Comparison of ENCODE assay signal across 8 cellular contexts in the genomic region with DNA sequence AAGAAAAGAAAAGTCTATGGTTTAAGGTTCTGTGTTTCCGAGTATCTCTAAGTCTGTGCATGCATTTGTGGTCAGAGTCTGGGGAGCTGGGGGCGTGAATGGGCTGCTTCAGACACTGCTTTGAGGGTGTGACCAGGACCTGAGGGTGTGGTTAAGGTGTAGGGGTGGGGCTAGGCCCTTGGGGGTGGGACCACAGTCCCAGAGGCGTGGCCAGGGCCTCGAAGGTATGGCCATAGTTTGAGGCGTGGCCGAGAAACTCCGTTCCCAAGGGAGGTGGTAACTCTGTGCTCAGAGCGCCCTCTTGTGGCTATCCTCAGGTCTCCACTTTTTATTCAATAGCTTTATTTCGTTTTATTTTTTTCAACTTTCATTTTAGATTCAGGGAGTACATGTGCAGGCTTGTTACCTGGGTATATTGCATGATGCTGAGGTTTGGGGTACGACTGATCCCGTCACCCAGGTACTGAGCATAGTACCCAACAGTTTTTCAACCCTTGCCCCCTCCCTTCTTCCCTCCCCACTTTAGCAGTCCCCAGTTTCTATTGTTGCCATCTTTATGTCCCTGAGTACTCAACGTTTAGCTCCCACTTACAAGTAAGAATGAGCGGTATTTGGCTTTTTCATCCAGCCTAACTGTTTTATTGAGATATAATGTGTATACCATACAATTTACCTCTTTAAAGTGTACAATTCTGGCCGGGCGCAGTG. TPM values are rescaled to one million over a fixed set of nuclear protein-coding genes. Genes with fewer than 3 reads are reported as not detected.
DNase-seq lines count a peak whose midpoint lies in the region; ATAC-seq and TF ChIP-seq lines count a peak whose summit lies in the region.

No MANE protein-coding gene starts in this region.

- no TSS peak for BruUV-seq in Caco-2 (replicated peaks; lab: Mats Ljungman, UMichigan)

- peak; percentile 97 for ATAC-seq in GM21390 (IDR thresholded peaks at IDR 0.05; ENCODE audit: unreplicated experiment)
- peak; percentile 96 for ATAC-seq in effector memory CD8-positive, alpha-beta T cell (replicated peaks)

- H3K27me3 ChIP-seq in Caco-2 (replicated peaks; ENCODE audit: control insufficient read depth, insufficient read depth, low read length), result no peaks in the 10 kb centered on the region

- intact Hi-C loops in Caco-2 (cut with micrococcal nuclease; ENCODE audit: unreplicated experiment), result loop anchor here (1.0 to 5.0 kb wide), 7 partner anchors 24 to 258 kb away; no protein-coding TSS in a partner anchor

- H3K27ac Mint-ChIP-seq in Caco-2 (ENCODE audit: unreplicated experiment), result no peak overlapping the region
- H3K27ac Mint-ChIP-seq in effector memory CD8-positive, alpha-beta T cell, result peak overlapping the region; percentile 53 to 90

- DNase-seq in Caco-2 (peak; percentile 97 to 98), HT-29 (ENCODE audit: low spot score) (peak; percentile 100), mesenteric fat pad (ENCODE audit: low spot score) (peak; percentile 94)
- DNase-seq in NK-92 treated with Interleukin-12 subunit alpha and Interleukin-12 subunit beta, amount 100 ng/mL, for 24 hours (lab: John Stamatoyannopoulos, UW), result peak; percentile 96
- peak; percentile 94 to 98 for DNase-seq in activated CD8-positive, alpha-beta memory T cell treated with anti-CD3 and anti-CD28 coated beads for 1 hour (ENCODE audit: extremely low read depth in 1 of 2, low read depth in 1 of 2)
- peak; percentile 97 to 98 (median 98) for DNase-seq in effector memory CD8-positive, alpha-beta T cell
- DNase-seq in stimulated activated CD8-positive, alpha-beta memory T cell treated with anti-CD3 and anti-CD28 coated beads, Interleukin-2, amount 100 ng/mL, for 1 hour (ENCODE audit: low read depth in 2 of 2), result peak; percentile 96 to 98

- peak; percentile 66 to 95 for TF ChIP-seq CTCF in Caco-2 (IDR thresholded peaks at IDR 0.05; ENCODE audit: insufficient read depth in 1 of 2, low read depth in 1 of 2, low read length in 1 of 2, severe bottlenecking in 1 of 2, unreplicated experiment in 1 of 2)

- no peaks in the 10 kb centered on the region for H3K4me1 Mint-ChIP-seq in Caco-2 (ENCODE audit: low read depth, unreplicated experiment)
- peaks cover 9 to 14% of the 10 kb centered on the region in 2 donors for H3K4me1 Mint-ChIP-seq in effector memory CD8-positive, alpha-beta T cell (ENCODE audit: low read depth in 2 of 2)

- no peaks in the 10 kb centered on the region for H3K9me3 Mint-ChIP-seq in Caco-2 (ENCODE audit: unreplicated experiment)
- no peaks in the 10 kb centered on the region for H3K9me3 Mint-ChIP-seq in effector memory CD8-positive, alpha-beta T cell

- CTCF ChIA-PET in Caco-2 (lab: Charles Lee), result interaction anchor here (0.5 to 3.2 kb wide), 41 partner anchors 12 to 1243 kb away, joined by 3 to 206 read pairs (median 5); a partner anchor contains a TSS

- H3K36me3 Mint-ChIP-seq in Caco-2 (ENCODE audit: insufficient read depth, unreplicated experiment), result peaks cover 5% of the 10 kb centered on the region
- H3K36me3 Mint-ChIP-seq in effector memory CD8-positive, alpha-beta T cell (ENCODE audit: insufficient read depth), result peaks cover 12% of the 10 kb centered on the region

- no peaks in the 10 kb centered on the region for H3K27me3 Mint-ChIP-seq in Caco-2 (ENCODE audit: insufficient read depth, unreplicated experiment)
- no peaks in the 10 kb centered on the region for H3K27me3 Mint-ChIP-seq in effector memory CD8-positive, alpha-beta T cell

- peak overlapping the region; percentile 6 for H3K4me3 Mint-ChIP-seq in Caco-2 (ENCODE audit: unreplicated experiment)
- peak overlapping the region; percentile 45 to 63 for H3K4me3 Mint-ChIP-seq in effector memory CD8-positive, alpha-beta T cell

- no peaks in the 10 kb centered on the region for H3K36me3 ChIP-seq in Caco-2 (ENCODE audit: control insufficient read depth, insufficient read depth, low read length)

- POLR2A ChIA-PET in Caco-2 (lab: Charles Lee), result interaction anchor here (0.6 to 1.5 kb wide), 8 partner anchors 27 to 339 kb away, joined by 3 to 12 read pairs (median 4); a partner anchor contains a TSS

- H3K4me3 ChIP-seq in Caco-2 (ENCODE audit: low read depth, low read length), result no peak overlapping the region

- H3K4me1 ChIP-seq in Caco-2, result peaks cover 2% of the 10 kb centered on the region

- H3K9me3 ChIP-seq in Caco-2, result no peaks in the 10 kb centered on the region

RNA-seq across cellular contexts. Expression of a gene that starts 7.0 kb away (rescaled TPM):
- total RNA-seq in Caco-2 (2022) (42.3 and 43.6 TPM in 2 replicates), mesenteric fat pad (not detected)
- 79.7 and 93.2 TPM in 2 replicates for total RNA-seq in HT-29 (2014; rRNA removed; shearing (Covaris generic))

RNA-seq across cellular contexts. Expression of a gene that starts 22.2 kb away (rescaled TPM):
- 15.5 and 21.3 TPM in 2 replicates for total RNA-seq in Caco-2 (2022)
- total RNA-seq in HT-29 (2014; rRNA removed; shearing (Covaris generic)), result 39.1 and 50.6 TPM in 2 replicates
- total RNA-seq in mesenteric fat pad, result 73.8 TPM

RNA-seq across cellular contexts. Expression of a gene that starts 38.2 kb away (rescaled TPM):
- total RNA-seq in Caco-2 (2022) (230 and 244 TPM in 2 replicates), mesenteric fat pad (42.3 TPM)
- 150 and 201 TPM in 2 replicates for total RNA-seq in HT-29 (2014; rRNA removed; shearing (Covaris generic))

Comparison
In these comparisons a context has a peak if more than half of its experiments do, and no peak if none do; other contexts are left out.
1. RNA of a gene that starts 7.0 kb away (total RNA-seq): 79.7 to 93.2 TPM in HT-29 and 42.3 to 43.6 TPM in Caco-2; not detected in mesenteric fat pad (single experiment); every median in the first group is over 10 times any median in the second.
2. Peak in every context shown above with its lines, with median percentiles within 50 percentile points of each other: DNase-seq.